ENCODE assay signal across 1 cellular context in genomic region chr15:50753463-50753862, GRCh38.
TF ChIP-seq lines count a peak whose summit lies in the region.

No MANE protein-coding gene starts in this region.

TF ChIP-seq in K562, 482 proteins besides CTCF, POLR2A, EP300 and RAD21 (continued from another document and continues in another):
- TF ChIP-seq TEAD4 (IDR thresholded peaks at IDR 0.05; ENCODE audit: low read length) (peak; percentile 71), TEAD4 (CRISPR knock-in tag; IDR thresholded peaks at IDR 0.05; ENCODE audit: borderline replicate concordance) (no peak), ZNF551 (CRISPR knock-in tag; IDR thresholded peaks at IDR 0.05) (no peak), CREB5 (CRISPR knock-in tag; IDR thresholded peaks at IDR 0.05) (no peak), ZNF384 (IDR thresholded peaks at IDR 0.05; ENCODE audit: low read depth, low read length) (peak; percentile 81), SMARCA5 (IDR thresholded peaks at IDR 0.05) (no peak), SMARCA4 (IDR thresholded peaks at IDR 0.05) (peak; percentile 87), PKNOX1 (IDR thresholded peaks at IDR 0.05) (peak; percentile 25), SRF (CRISPR knock-in tag; IDR thresholded peaks at IDR 0.05) (no peak), SNRNP70 (optimal IDR thresholded peaks at IDR 0.05; ENCODE audit: low read depth, low read length) (no peak), SOX6 (IDR thresholded peaks at IDR 0.05) (peak; percentile 91), GTF2F1 (IDR thresholded peaks at IDR 0.05; ENCODE audit: low read depth, low read length) (no peak), NCOR1 (IDR thresholded peaks at IDR 0.05) (peak; percentile 66), MCM7 (IDR thresholded peaks at IDR 0.05) (peak in 1 of 2 experiments; percentile 92; a peak in 1 of 4 replicates), HDAC2 (IDR thresholded peaks at IDR 0.05) (0 out of 2 replicates have a peak, but pooled peaks have one; percentile 43), LEF1 (IDR thresholded peaks at IDR 0.05) (peak; percentile 60; the same call in 1 of the 2 replicates), NCOA6 (IDR thresholded peaks at IDR 0.05) (no peak), MEIS2 (IDR thresholded peaks at IDR 0.05; ENCODE audit: partially characterized antibody) (peak; percentile 80), ZBTB8A (IDR thresholded peaks at IDR 0.05; ENCODE audit: partially characterized antibody) (no peak), COPS2 (conservative IDR thresholded peaks at IDR 0.05) (no peak), C11orf30 (IDR thresholded peaks at IDR 0.05; ENCODE audit: low read depth) (no peak), JUND (IDR thresholded peaks at IDR 0.05; ENCODE audit: borderline replicate concordance, low read depth, low read length) (peak; percentile 41; the same call in 1 of the 2 replicates), JUND (tag; IDR thresholded peaks at IDR 0.05; ENCODE audit: borderline replicate concordance, low read depth, low read length) (no peak), KLF16 (IDR thresholded peaks at IDR 0.05) (peak; percentile 29; the same call in 1 of the 2 replicates), E2F5 (CRISPR knock-in tag; IDR thresholded peaks at IDR 0.05) (no peak), NBN (IDR thresholded peaks at IDR 0.05; ENCODE audit: low read depth) (0 out of 2 replicates have a peak, but pooled peaks have one; percentile 58), RBM22 (IDR thresholded peaks at IDR 0.05; ENCODE audit: low read depth, low read length, poor library complexity, severe bottlenecking) (no peak), TSC22D4 (tag; IDR thresholded peaks at IDR 0.05) (no peak), ZNF197 (CRISPR knock-in tag; IDR thresholded peaks at IDR 0.05; ENCODE audit: low read depth) (0 out of 2 replicates have a peak, but pooled peaks have one; percentile 49), ZKSCAN3 (CRISPR knock-in tag; IDR thresholded peaks at IDR 0.05) (no peak), FOXP1 (CRISPR knock-in tag; IDR thresholded peaks at IDR 0.05) (no peak), USF1 (CRISPR knock-in tag; IDR thresholded peaks at IDR 0.05) (no peak), GATAD2B (IDR thresholded peaks at IDR 0.05; ENCODE audit: borderline replicate concordance) (peak; percentile 71; the same call in 1 of the 2 replicates), E4F1 (CRISPR knock-in tag; IDR thresholded peaks at IDR 0.05; ENCODE audit: borderline replicate concordance) (no peak), POLR3G (IDR thresholded peaks at IDR 0.05; ENCODE audit: extremely low read depth, insufficient read length, insufficient replicate concordance) (no peak)
- TF ChIP-seq, protein P1, sequence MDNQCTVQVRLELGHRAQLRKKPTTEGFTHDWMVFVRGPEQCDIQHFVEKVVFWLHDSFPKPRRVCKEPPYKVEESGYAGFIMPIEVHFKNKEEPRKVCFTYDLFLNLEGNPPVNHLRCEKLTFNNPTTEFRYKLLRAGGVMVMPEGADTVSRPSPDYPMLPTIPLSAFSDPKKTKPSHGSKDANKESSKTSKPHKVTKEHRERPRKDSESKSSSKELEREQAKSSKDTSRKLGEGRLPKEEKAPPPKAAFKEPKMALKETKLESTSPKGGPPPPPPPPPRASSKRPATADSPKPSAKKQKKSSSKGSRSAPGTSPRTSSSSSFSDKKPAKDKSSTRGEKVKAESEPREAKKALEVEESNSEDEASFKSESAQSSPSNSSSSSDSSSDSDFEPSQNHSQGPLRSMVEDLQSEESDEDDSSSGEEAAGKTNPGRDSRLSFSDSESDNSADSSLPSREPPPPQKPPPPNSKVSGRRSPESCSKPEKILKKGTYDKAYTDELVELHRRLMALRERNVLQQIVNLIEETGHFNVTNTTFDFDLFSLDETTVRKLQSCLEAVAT (IDR thresholded peaks at IDR 0.05): peak in 1 of 2 experiments; percentile 52; a peak in 1 of 4 replicates
- TF ChIP-seq, protein P2, sequence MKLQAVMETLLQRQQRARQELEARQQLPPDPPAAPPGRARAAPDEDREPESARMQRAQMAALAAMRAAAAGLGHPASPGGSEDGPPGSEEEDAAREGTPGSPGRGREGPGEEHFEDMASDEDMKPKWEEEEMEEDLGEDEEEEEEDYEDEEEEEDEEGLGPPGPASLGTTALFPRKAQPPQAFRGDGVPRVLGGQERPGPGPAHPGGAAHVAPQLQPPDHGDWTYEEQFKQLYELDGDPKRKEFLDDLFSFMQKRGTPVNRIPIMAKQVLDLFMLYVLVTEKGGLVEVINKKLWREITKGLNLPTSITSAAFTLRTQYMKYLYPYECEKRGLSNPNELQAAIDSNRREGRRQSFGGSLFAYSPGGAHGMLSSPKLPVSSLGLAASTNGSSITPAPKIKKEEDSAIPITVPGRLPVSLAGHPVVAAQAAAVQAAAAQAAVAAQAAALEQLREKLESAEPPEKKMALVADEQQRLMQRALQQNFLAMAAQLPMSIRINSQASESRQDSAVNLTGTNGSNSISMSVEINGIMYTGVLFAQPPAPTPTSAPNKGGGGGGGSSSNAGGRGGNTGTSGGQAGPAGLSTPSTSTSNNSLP (IDR thresholded peaks at IDR 0.05; ENCODE audit: borderline replicate concordance, low read depth, low read length): peak; percentile 53; the same call in 1 of the 2 replicates
- TF ChIP-seq, protein P3, sequence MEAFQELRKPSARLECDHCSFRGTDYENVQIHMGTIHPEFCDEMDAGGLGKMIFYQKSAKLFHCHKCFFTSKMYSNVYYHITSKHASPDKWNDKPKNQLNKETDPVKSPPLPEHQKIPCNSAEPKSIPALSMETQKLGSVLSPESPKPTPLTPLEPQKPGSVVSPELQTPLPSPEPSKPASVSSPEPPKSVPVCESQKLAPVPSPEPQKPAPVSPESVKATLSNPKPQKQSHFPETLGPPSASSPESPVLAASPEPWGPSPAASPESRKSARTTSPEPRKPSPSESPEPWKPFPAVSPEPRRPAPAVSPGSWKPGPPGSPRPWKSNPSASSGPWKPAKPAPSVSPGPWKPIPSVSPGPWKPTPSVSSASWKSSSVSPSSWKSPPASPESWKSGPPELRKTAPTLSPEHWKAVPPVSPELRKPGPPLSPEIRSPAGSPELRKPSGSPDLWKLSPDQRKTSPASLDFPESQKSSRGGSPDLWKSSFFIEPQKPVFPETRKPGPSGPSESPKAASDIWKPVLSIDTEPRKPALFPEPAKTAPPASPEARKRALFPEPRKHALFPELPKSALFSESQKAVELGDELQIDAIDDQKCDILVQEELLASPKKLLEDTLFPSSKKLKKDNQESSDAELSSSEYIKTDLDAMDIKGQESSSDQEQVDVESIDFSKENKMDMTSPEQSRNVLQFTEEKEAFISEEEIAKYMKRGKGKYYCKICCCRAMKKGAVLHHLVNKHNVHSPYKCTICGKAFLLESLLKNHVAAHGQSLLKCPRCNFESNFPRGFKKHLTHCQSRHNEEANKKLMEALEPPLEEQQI (IDR thresholded peaks at IDR 0.05): peak; percentile 28; the same call in 1 of the 2 replicates
- TF ChIP-seq, protein P4, sequence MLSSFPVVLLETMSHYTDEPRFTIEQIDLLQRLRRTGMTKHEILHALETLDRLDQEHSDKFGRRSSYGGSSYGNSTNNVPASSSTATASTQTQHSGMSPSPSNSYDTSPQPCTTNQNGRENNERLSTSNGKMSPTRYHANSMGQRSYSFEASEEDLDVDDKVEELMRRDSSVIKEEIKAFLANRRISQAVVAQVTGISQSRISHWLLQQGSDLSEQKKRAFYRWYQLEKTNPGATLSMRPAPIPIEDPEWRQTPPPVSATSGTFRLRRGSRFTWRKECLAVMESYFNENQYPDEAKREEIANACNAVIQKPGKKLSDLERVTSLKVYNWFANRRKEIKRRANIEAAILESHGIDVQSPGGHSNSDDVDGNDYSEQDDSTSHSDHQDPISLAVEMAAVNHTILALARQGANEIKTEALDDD (IDR thresholded peaks at IDR 0.05): peak; percentile 59; the same call in 1 of the 2 replicates
- TF ChIP-seq, protein P5, sequence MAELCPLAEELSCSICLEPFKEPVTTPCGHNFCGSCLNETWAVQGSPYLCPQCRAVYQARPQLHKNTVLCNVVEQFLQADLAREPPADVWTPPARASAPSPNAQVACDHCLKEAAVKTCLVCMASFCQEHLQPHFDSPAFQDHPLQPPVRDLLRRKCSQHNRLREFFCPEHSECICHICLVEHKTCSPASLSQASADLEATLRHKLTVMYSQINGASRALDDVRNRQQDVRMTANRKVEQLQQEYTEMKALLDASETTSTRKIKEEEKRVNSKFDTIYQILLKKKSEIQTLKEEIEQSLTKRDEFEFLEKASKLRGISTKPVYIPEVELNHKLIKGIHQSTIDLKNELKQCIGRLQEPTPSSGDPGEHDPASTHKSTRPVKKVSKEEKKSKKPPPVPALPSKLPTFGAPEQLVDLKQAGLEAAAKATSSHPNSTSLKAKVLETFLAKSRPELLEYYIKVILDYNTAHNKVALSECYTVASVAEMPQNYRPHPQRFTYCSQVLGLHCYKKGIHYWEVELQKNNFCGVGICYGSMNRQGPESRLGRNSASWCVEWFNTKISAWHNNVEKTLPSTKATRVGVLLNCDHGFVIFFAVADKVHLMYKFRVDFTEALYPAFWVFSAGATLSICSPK (IDR thresholded peaks at IDR 0.05; ENCODE audit: borderline replicate concordance): no peak
- TF ChIP-seq, protein P6, sequence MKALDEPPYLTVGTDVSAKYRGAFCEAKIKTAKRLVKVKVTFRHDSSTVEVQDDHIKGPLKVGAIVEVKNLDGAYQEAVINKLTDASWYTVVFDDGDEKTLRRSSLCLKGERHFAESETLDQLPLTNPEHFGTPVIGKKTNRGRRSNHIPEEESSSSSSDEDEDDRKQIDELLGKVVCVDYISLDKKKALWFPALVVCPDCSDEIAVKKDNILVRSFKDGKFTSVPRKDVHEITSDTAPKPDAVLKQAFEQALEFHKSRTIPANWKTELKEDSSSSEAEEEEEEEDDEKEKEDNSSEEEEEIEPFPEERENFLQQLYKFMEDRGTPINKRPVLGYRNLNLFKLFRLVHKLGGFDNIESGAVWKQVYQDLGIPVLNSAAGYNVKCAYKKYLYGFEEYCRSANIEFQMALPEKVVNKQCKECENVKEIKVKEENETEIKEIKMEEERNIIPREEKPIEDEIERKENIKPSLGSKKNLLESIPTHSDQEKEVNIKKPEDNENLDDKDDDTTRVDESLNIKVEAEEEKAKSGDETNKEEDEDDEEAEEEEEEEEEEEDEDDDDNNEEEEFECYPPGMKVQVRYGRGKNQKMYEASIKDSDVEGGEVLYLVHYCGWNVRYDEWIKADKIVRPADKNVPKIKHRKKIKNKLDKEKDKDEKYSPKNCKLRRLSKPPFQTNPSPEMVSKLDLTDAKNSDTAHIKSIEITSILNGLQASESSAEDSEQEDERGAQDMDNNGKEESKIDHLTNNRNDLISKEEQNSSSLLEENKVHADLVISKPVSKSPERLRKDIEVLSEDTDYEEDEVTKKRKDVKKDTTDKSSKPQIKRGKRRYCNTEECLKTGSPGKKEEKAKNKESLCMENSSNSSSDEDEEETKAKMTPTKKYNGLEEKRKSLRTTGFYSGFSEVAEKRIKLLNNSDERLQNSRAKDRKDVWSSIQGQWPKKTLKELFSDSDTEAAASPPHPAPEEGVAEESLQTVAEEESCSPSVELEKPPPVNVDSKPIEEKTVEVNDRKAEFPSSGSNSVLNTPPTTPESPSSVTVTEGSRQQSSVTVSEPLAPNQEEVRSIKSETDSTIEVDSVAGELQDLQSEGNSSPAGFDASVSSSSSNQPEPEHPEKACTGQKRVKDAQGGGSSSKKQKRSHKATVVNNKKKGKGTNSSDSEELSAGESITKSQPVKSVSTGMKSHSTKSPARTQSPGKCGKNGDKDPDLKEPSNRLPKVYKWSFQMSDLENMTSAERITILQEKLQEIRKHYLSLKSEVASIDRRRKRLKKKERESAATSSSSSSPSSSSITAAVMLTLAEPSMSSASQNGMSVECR (CRISPR knock-in tag; IDR thresholded peaks at IDR 0.05): no peak
